In the genomic region with DNA sequence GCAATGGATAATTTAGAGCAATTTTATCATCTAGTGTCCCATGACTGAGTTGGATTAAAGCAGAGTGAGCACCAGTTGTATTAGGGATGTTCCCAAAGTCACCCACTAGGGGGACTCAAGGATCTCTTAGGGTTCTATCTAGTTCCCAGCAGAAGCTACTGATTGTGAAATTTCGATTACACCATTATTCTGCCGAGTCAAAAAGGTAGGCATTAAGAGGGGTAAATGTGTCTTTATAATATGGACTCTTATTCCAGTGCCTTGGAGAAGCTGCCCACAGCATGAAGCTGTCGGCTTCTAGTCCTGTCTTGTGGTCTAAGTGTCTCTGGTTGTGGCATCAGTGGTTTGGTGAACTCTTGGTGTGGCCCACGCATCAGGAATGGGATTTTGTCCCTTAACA, we compare ENCODE assay signal across 8 cellular contexts. TPM values are rescaled to one million over a fixed set of nuclear protein-coding genes. Genes with fewer than 3 reads are reported as not detected.
A peak's percentile ranks its signal among the peaks of the same experiment; 100 is the strongest.
DNase-seq lines count a peak whose midpoint lies in the region; ATAC-seq and TF ChIP-seq lines count a peak whose summit lies in the region.

No MANE protein-coding gene starts in this region.

- H3K4me1 ChIP-seq in right atrium auricular region = no peaks in the 10 kb centered on the region
- peaks cover 0 to 17% (median 8%) of the 10 kb centered on the region in 4 donors for H3K4me1 ChIP-seq in sigmoid colon

- TF ChIP-seq POLR2A in sigmoid colon (IDR thresholded peaks at IDR 0.05) = no peak

- TF ChIP-seq EP300 in sigmoid colon (IDR thresholded peaks at IDR 0.05) = no peak

- peak; percentile 7 for DNase-seq in stimulated activated CD4-positive, alpha-beta T cell treated with anti-CD3 and anti-CD28 coated beads, Interleukin-12 subunit alpha, Interleukin-12 subunit beta, amount 100 ng/mL, for 4 hours
- DNase-seq in stimulated activated CD4-positive, alpha-beta T cell treated with anti-CD3 and anti-CD28 coated beads, Interleukin-4, amount 100 ng/mL, for 1 hour = no peak
- DNase-seq in NCI-H526 treated with DMSO at 0.1 percent for 48 hours (lab: John Stamatoyannopoulos, UW) (peak; percentile 27), amniotic stem cell (lab: John Stamatoyannopoulos, UW) (peak; percentile 65), right atrium auricular region (ENCODE audit: low spot score) (peak; percentile 62), sigmoid colon (no peak)

- no peaks in the 10 kb centered on the region for H3K27me3 ChIP-seq in right atrium auricular region
- H3K27me3 ChIP-seq in sigmoid colon = no peaks in the 10 kb centered on the region

- ATAC-seq in HG02870 (IDR thresholded peaks at IDR 0.05; ENCODE audit: unreplicated experiment) (peak; percentile 58), GM19397 (IDR thresholded peaks at IDR 0.05; ENCODE audit: unreplicated experiment) (no peak)

- H3K4me3 ChIP-seq in right atrium auricular region (no peak overlapping the region), sigmoid colon (no peak overlapping the region)

- no peak overlapping the region for H3K27ac ChIP-seq in right atrium auricular region
- H3K27ac ChIP-seq in sigmoid colon = no peak overlapping the region

- TF ChIP-seq CTCF in right atrium auricular region (IDR thresholded peaks at IDR 0.05) = peak; percentile 70 to 90
- TF ChIP-seq CTCF in sigmoid colon (IDR thresholded peaks at IDR 0.05) = peak; percentile 62 to 95 (median 86)

- no peaks in the 10 kb centered on the region for H3K36me3 ChIP-seq in right atrium auricular region
- H3K36me3 ChIP-seq in sigmoid colon = peaks cover 0 to 11% (median 0%) of the 10 kb centered on the region in 4 donors

- WGBS in sigmoid colon, 2 donors = 47 to 49% methylated on average over 4 of the region's 4 CpGs

- H3K9me3 ChIP-seq in right atrium auricular region (no peaks in the 10 kb centered on the region), sigmoid colon (no peaks in the 10 kb centered on the region)

- intact Hi-C loops in sigmoid colon (cut with DNase I) = loop anchor here (1.0 to 5.0 kb wide), 2 partner anchors 97 to 136 kb away; no protein-coding TSS in a partner anchor

RNA-seq across cellular contexts. Expression of gene RGS12, which starts 53.3 kb away (rescaled TPM):
- 1 to 10 TPM; 7.0 to 9.9 TPM for total RNA-seq in right atrium auricular region
- total RNA-seq in sigmoid colon = 10 to 100 TPM; 15.7 to 21.6 (median 17.8) TPM
- polyA plus RNA-seq in sigmoid colon = 10 to 100 TPM in 1 of 3 donors, 1 to 10 TPM in 2; 3.0 to 14.6 (median 6.7) TPM

Comparison
In these comparisons a context has a peak if more than half of its experiments do, and no peak if none do; other contexts are left out.
1. DNase-seq: peak in stimulated activated CD4-positive, alpha-beta T cell treated with anti-CD3 and anti-CD28 coated beads, Interleukin-12 subunit alpha, Interleukin-12 subunit beta, amount 100 ng/mL, for 4 hours (single experiment), NCI-H526 treated with DMSO at 0.1 percent for 48 hours (single experiment), amniotic stem cell (single experiment) and right atrium auricular region (single experiment); none in stimulated activated CD4-positive, alpha-beta T cell treated with anti-CD3 and anti-CD28 coated beads, Interleukin-4, amount 100 ng/mL, for 1 hour (single experiment) and sigmoid colon (single experiment).